ENCODE assay signal across 8 cellular contexts in the genomic region with DNA sequence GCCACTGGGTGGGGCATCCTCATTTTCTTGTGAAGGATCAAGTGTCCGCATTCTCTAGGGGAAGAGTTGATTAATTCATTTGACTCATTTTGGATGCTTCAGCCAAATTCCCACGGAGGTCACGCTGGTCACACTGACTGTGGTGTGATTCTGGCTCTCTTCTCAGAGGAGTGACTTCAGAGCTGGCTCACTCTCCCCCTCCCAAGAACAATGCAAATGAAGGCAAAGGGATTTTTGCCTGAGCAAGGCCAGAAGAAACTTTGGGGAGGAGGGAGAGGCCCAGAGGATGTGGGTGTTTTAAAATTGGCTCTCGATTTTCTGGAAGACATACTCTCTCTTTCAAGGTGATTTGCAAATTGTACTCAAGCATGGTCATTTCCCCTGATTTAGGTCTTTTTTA. TPM values are rescaled to one million over a fixed set of nuclear protein-coding genes. Genes with fewer than 3 reads are reported as not detected.
A peak's percentile ranks its signal among the peaks of the same experiment; 100 is the strongest.
DNase-seq lines count a peak whose midpoint lies in the region; ATAC-seq, FAIRE-seq and TF ChIP-seq lines count a peak whose summit lies in the region.
"Had no signal": no experiment of that assay in that cellular context is flagged by ENCODE, and none has a peak within 500 bp of the region (broad histone marks: within the 10 kb centered on the region; RNA-seq: fewer than 3 reads in every experiment).

No MANE protein-coding gene starts in this region.

- H3K9ac ChIP-seq in endothelial cell of umbilical vein (replicated peaks; ENCODE audit: extremely low read depth, insufficient read depth, low read length) = peak overlapping the region; percentile 3
- H3K9ac ChIP-seq in mesendoderm (ENCODE audit: low read length) = no peak overlapping the region

- no peak overlapping the region for H2BK120ac ChIP-seq in mesendoderm (ENCODE audit: low read depth, low read length)

- no peaks in the 10 kb centered on the region for H3K9me3 ChIP-seq in endothelial cell of umbilical vein (replicated peaks; ENCODE audit: control insufficient read depth, insufficient read depth, low read length)

- H4K8ac ChIP-seq in mesendoderm (ENCODE audit: low read depth, low read length) = no peak overlapping the region

- BruUV-seq in endothelial cell of umbilical vein (replicated peaks; lab: Mats Ljungman, UMichigan) = no TSS peak

- H3K4me1 Mint-ChIP-seq in stimulated activated naive B cell treated with anti-CD40 and anti-IgM and Interleukin-4, amounts not matched to agents 10 μg/mL and 1 μg/mL and 100 μg/mL, for 72 hours = peaks cover 24 to 46% of the 10 kb centered on the region in 2 donors

- H4K20me1 ChIP-seq in endothelial cell of umbilical vein (replicated peaks; ENCODE audit: control insufficient read depth, extremely low read depth, insufficient read depth, low read length) = no peaks in the 10 kb centered on the region

- CTCF ChIA-PET in endothelial cell of umbilical vein (lab: Charles Lee) = interaction anchor here (0.6 to 1.6 kb wide), 5 partner anchors 10 to 72 kb away, joined by 3 to 5 read pairs (median 4); no protein-coding TSS in a partner anchor

- no peak overlapping the region for H3K4ac ChIP-seq in mesendoderm (ENCODE audit: low read depth, low read length)

- H3K56ac ChIP-seq in mesendoderm (ENCODE audit: low read length) = no peak overlapping the region

- H3K27ac ChIP-seq in endothelial cell of umbilical vein (ENCODE audit: insufficient read depth, low read depth, low read length) = peak overlapping the region; percentile 72
- H3K27ac ChIP-seq in mesendoderm (ENCODE audit: low read depth, low read length) = no peak overlapping the region

- TF ChIP-seq POLR2A in GM19193 (IDR thresholded peaks at IDR 0.05; ENCODE audit: extremely low read depth, insufficient read depth, insufficient read length) = peak; percentile 29
- TF ChIP-seq POLR2A in endothelial cell of umbilical vein (IDR thresholded peaks at IDR 0.05; ENCODE audit: low read depth, low read length) = no peak

- dilution Hi-C loops in endothelial cell of umbilical vein (cut with MboI; ENCODE audit: extremely low pct_ligation_motif_present, low sequenced_read_pairs) = no loop called here

- no peaks in the 10 kb centered on the region for H3K79me2 ChIP-seq in endothelial cell of umbilical vein (ENCODE audit: control insufficient read depth, insufficient read depth, low read length)
- H3K79me2 ChIP-seq in mesendoderm (ENCODE audit: control insufficient read depth, insufficient read depth, low read length) = no peaks in the 10 kb centered on the region

- H3K4me3 ChIP-seq in endothelial cell of umbilical vein (replicated peaks in 1 of 3; ENCODE audit: insufficient read depth in 1 of 3, low read depth in 1 of 3, low read length in 3 of 3) (no peak overlapping the region), mesendoderm (ENCODE audit: low read length) (no peak overlapping the region)

- no peaks in the 10 kb centered on the region for H3K9me3 Mint-ChIP-seq in stimulated activated naive B cell treated with anti-CD40 and anti-IgM and Interleukin-4, amounts not matched to agents 10 μg/mL and 1 μg/mL and 100 μg/mL, for 72 hours
- H3K9me3 Mint-ChIP-seq: memory B cell had no signal

- H2BK5ac ChIP-seq in mesendoderm (ENCODE audit: low read length) = no peak overlapping the region

- ATAC-seq in HG03196 (IDR thresholded peaks at IDR 0.05; ENCODE audit: unreplicated experiment) = peak; percentile 64
- peak; percentile 95 to 96 for ATAC-seq in stimulated activated naive B cell treated with anti-CD40 and anti-IgM and Interleukin-4, amounts not matched to agents 10 μg/mL and 1 μg/mL and 100 μg/mL, for 72 hours (replicated peaks)
- ATAC-seq in GM21576 (IDR thresholded peaks at IDR 0.05; ENCODE audit: unreplicated experiment) = no peak

- no peaks in the 10 kb centered on the region for H3K79me1 ChIP-seq in mesendoderm (ENCODE audit: low read length)

- H3K27ac Mint-ChIP-seq in stimulated activated naive B cell treated with anti-CD40 and anti-IgM and Interleukin-4, amounts not matched to agents 10 μg/mL and 1 μg/mL and 100 μg/mL, for 72 hours = peak overlapping the region; percentile 80
- H3K27ac Mint-ChIP-seq: memory B cell had no signal

- H2BK15ac ChIP-seq in mesendoderm (replicated peaks; ENCODE audit: low read depth) = no peak overlapping the region

- POLR2A ChIA-PET in endothelial cell of umbilical vein (lab: Charles Lee) = no interaction called here

- intact Hi-C loops in endothelial cell of umbilical vein (cut with micrococcal nuclease) = no loop called here

- H3K23ac ChIP-seq in mesendoderm (ENCODE audit: low read length) = no peak overlapping the region

- no peak for TF ChIP-seq CTCF in endothelial cell of umbilical vein (IDR thresholded peaks at IDR 0.05; ENCODE audit: extremely low read depth in 1 of 2, insufficient read depth in 1 of 2, low read depth in 1 of 2, low read length in 2 of 2)

- H3K36me3 ChIP-seq in endothelial cell of umbilical vein (ENCODE audit: control insufficient read depth in 2 of 2, extremely low read depth in 1 of 2, insufficient read depth in 2 of 2, low read length in 2 of 2) (no peaks in the 10 kb centered on the region), mesendoderm (ENCODE audit: control insufficient read depth, insufficient read depth, low read length) (no peaks in the 10 kb centered on the region)

- no peaks in the 10 kb centered on the region for H3K36me3 Mint-ChIP-seq in stimulated activated naive B cell treated with anti-CD40 and anti-IgM and Interleukin-4, amounts not matched to agents 10 μg/mL and 1 μg/mL and 100 μg/mL, for 72 hours
- H3K36me3 Mint-ChIP-seq: memory B cell had no signal

- peak overlapping the region; percentile 60 to 66 for H3K4me3 Mint-ChIP-seq in stimulated activated naive B cell treated with anti-CD40 and anti-IgM and Interleukin-4, amounts not matched to agents 10 μg/mL and 1 μg/mL and 100 μg/mL, for 72 hours
- H3K4me3 Mint-ChIP-seq: memory B cell had no signal

- H3K4me1 ChIP-seq in endothelial cell of umbilical vein (ENCODE audit: control insufficient read depth, extremely low read depth, insufficient read depth, low read length) (peaks cover 30% of the 10 kb centered on the region), mesendoderm (ENCODE audit: control insufficient read depth, low read depth, low read length) (peaks cover 2% of the 10 kb centered on the region)

- peaks cover 5 to 9% of the 10 kb centered on the region in 2 donors for H3K27me3 Mint-ChIP-seq in stimulated activated naive B cell treated with anti-CD40 and anti-IgM and Interleukin-4, amounts not matched to agents 10 μg/mL and 1 μg/mL and 100 μg/mL, for 72 hours

- no peak overlapping the region for H3K18ac ChIP-seq in mesendoderm (ENCODE audit: low read length)

- H2AFZ ChIP-seq in endothelial cell of umbilical vein (ENCODE audit: low read depth, low read length) = no peak overlapping the region

- H4K5ac ChIP-seq in mesendoderm (ENCODE audit: low read length) = no peak overlapping the region

- no peak overlapping the region for H2AK5ac ChIP-seq in mesendoderm (ENCODE audit: low read length)

- DNase-seq in endothelial cell of umbilical vein (ENCODE audit: low read depth, low spot score) = peak; percentile 85
- peak; percentile 66 for DNase-seq in stimulated activated naive B cell treated with anti-CD40 and anti-IgM and Interleukin-4, amounts not matched to agents 10 μg/mL and 1 μg/mL and 100 μg/mL, for 72 hours
- no peak for DNase-seq in mesendoderm
- no peak for DNase-seq in iPS-NIHi11 (ENCODE audit: low spot score)

- WGBS in mesendoderm (ENCODE audit: extremely low coverage, insufficient coverage, low lambda C conversion rate) = no CpG with 5 or more reads among the region's 4 CpGs

- peak overlapping the region; percentile 10 for H3K4me2 ChIP-seq in endothelial cell of umbilical vein (ENCODE audit: insufficient read depth, low read length)
- no peak overlapping the region for H3K4me2 ChIP-seq in mesendoderm (ENCODE audit: low read length)

- no peaks in the 10 kb centered on the region for H3K9me1 ChIP-seq in endothelial cell of umbilical vein (replicated peaks; ENCODE audit: control insufficient read depth, extremely low read depth, insufficient read depth, low read length)

- H3K27me3 ChIP-seq in endothelial cell of umbilical vein (ENCODE audit: control insufficient read depth in 2 of 2, insufficient read depth in 2 of 2, low read length in 2 of 2) (no peaks in the 10 kb centered on the region), mesendoderm (ENCODE audit: insufficient read depth, low read length, poor library complexity) (no peaks in the 10 kb centered on the region)

- peak; percentile 88 for FAIRE-seq in endothelial cell of umbilical vein (lab: Jason Lieb, UNC)

TF ChIP-seq in endothelial cell of umbilical vein, 7 proteins besides CTCF, POLR2A, EP300 and RAD21:
- TF ChIP-seq JUN (IDR thresholded peaks at IDR 0.05; ENCODE audit: borderline replicate concordance, insufficient read depth, insufficient read length, low read depth) = no peak
- TF ChIP-seq FOS (IDR thresholded peaks at IDR 0.05; ENCODE audit: borderline replicate concordance, insufficient read depth, low read length) = peak; percentile 47

RNA-seq across cellular contexts. Expression of a gene that starts 51.1 kb away (rescaled TPM):
- 62.4 and 66.8 TPM in 2 replicates for total RNA-seq in endothelial cell of umbilical vein
- 44.6 and 60.4 TPM in 2 replicates for polyA plus RNA-seq in endothelial cell of umbilical vein
- 48.2 and 48.3 TPM in 2 replicates for polyA plus RNA-seq in endothelial cell of umbilical vein (2011; cell fraction: cytosol; rRNA removed)
- polyA plus RNA-seq in endothelial cell of umbilical vein (2011; cell fraction: nucleus; rRNA removed) = 49.5 and 75.6 TPM in 2 replicates
- 24.0 and 24.3 TPM in 2 replicates for polyA plus RNA-seq in endothelial cell of umbilical vein (2012)
- polyA minus RNA-seq in endothelial cell of umbilical vein = 33.5 and 46.5 TPM in 2 replicates
- not detected for polyA minus RNA-seq in endothelial cell of umbilical vein (2011; cell fraction: cytosol; rRNA and poly(A)+ RNA removed)
- polyA minus RNA-seq in endothelial cell of umbilical vein (2011; cell fraction: nucleus; rRNA and poly(A)+ RNA removed) = 36.7 and 37.0 TPM in 2 replicates
- polyA plus RNA-seq in mesendoderm (2013, experiment 1 of 2) = 0.79 TPM
- 0.81 TPM for polyA plus RNA-seq in mesendoderm (2013, experiment 2 of 2)

Comparison
In these comparisons a context has a peak if more than half of its experiments do, and no peak if none do; other contexts are left out.
1. DNase-seq: peak in endothelial cell of umbilical vein (single experiment) and stimulated activated naive B cell treated with anti-CD40 and anti-IgM and Interleukin-4, amounts not matched to agents 10 μg/mL and 1 μg/mL and 100 μg/mL, for 72 hours (single experiment); none in mesendoderm (single experiment) and iPS-NIHi11 (single experiment).